ENCODE assay signal across 20 cellular contexts in the genomic region with DNA sequence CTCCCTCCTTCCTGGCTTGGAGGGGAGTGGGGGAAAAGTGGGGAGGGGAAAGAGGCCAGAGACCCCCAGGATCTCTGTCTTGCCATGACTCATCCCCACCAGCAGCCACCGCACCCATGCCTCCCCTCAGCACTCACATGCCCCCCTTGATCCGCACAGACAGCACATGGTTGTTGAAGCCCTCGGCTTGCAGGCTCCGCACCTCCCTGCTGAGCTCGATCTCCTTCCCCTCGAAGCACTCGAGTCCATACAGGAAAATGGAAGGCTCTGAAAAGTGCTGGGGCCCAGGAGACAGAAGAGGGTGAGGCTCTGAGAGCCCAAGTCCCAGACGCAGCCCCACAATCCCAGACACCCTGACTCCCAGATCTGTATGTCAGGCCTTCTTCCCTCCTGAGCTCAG. TPM values are rescaled to one million over a fixed set of nuclear protein-coding genes. Genes with fewer than 3 reads are reported as not detected.
DNase-seq lines count a peak whose midpoint lies in the region; ATAC-seq, FAIRE-seq and TF ChIP-seq lines count a peak whose summit lies in the region.
"Had no signal": no experiment of that assay in that cellular context is flagged by ENCODE, and none has a peak within 500 bp of the region (broad histone marks: within the 10 kb centered on the region; RNA-seq: fewer than 3 reads in every experiment).

No MANE protein-coding gene starts in this region.

- H3K4me2 ChIP-seq in Loucy (ENCODE audit: low read depth, low read length, poor library complexity, severe bottlenecking) = no peak overlapping the region
- no peak overlapping the region for H3K4me2 ChIP-seq in K562 (ENCODE audit: insufficient read depth, low read length)
- no peak overlapping the region for H3K4me2 ChIP-seq in neural progenitor cell
- no peak overlapping the region for H3K4me2 ChIP-seq in SK-N-SH
- H3K4me2 ChIP-seq: KMS-11 had no signal

- H3K9me3 ChIP-seq in Loucy (ENCODE audit: insufficient read depth, low read depth, low read length) (no peaks in the 10 kb centered on the region), K562 (replicated peaks; ENCODE audit: control insufficient read depth, insufficient read depth, low read depth, low read length) (no peaks in the 10 kb centered on the region), neural progenitor cell (ENCODE audit: low read depth) (no peaks in the 10 kb centered on the region), SK-N-SH (no peaks in the 10 kb centered on the region)

- H3K9me2 ChIP-seq in Loucy (replicated peaks; ENCODE audit: low read depth, low read length) (no peaks in the 10 kb centered on the region), SK-N-SH (no peaks in the 10 kb centered on the region)

- BruUV-seq in K562 (replicated peaks; lab: Mats Ljungman, UMichigan) = no TSS peak

- CTCF ChIA-PET in K562 (lab: Yijun Ruan, JAX; ENCODE audit: low intra/inter-chr PET ratio) = no interaction called here
- CTCF ChIA-PET in SK-N-SH (lab: Yijun Ruan, JAX) = interaction anchor here (1.4 to 4.2 kb wide), 3 partner anchors 8 to 53 kb away, joined by 4 to 38 read pairs (median 22); no protein-coding TSS in a partner anchor

- H3K36me3 ChIP-seq in Loucy (ENCODE audit: insufficient read depth, low read length) = no peaks in the 10 kb centered on the region
- peaks cover 8% of the 10 kb centered on the region; the same call in 2 of the 3 replicates for H3K36me3 ChIP-seq in K562 (ENCODE audit: control insufficient read depth, insufficient read depth, low read length)
- no peaks in the 10 kb centered on the region for H3K36me3 ChIP-seq in neural progenitor cell
- no peaks in the 10 kb centered on the region for H3K36me3 ChIP-seq in SK-N-SH (replicated peaks in 1 of 2; ENCODE audit: control insufficient read depth in 1 of 2, insufficient read depth in 2 of 2, low read length in 1 of 2)

- WGBS in K562 (ENCODE audit: insufficient coverage, low coverage, missing lambda C conversion rate) = 84% methylated on average over 8 of the region's 8 CpGs
- 83% methylated on average over 8 of the region's 8 CpGs for WGBS in SK-N-SH (ENCODE audit: low lambda C conversion rate)

- peak overlapping the region; percentile 63 for H3K27ac Mint-ChIP-seq in neural progenitor cell
- H3K27ac Mint-ChIP-seq: B cell; CD4-positive, CD25-positive, alpha-beta regulatory T cell had no signal

- no peaks in the 10 kb centered on the region for H3K79me2 ChIP-seq in Loucy (ENCODE audit: insufficient read depth, low read length)
- no peaks in the 10 kb centered on the region for H3K79me2 ChIP-seq in K562 (ENCODE audit: control insufficient read depth, insufficient read depth, low read length)
- no peaks in the 10 kb centered on the region for H3K79me2 ChIP-seq in neural progenitor cell (ENCODE audit: low read depth)
- H3K79me2 ChIP-seq in SK-N-SH (ENCODE audit: insufficient read depth) = no peaks in the 10 kb centered on the region

- intact Hi-C loops in K562 (cut with micrococcal nuclease) = loop anchor here (1.0 to 2.0 kb wide), 2 partner anchors 34 to 63 kb away; no protein-coding TSS in a partner anchor

- peak overlapping the region; percentile 28 for H3K9ac ChIP-seq in Loucy (ENCODE audit: low read depth, low read length, poor library complexity, severe bottlenecking)
- peak overlapping the region in 1 of 2 experiments; percentile 86; a peak in 2 of 4 replicates for H3K9ac ChIP-seq in K562 (ENCODE audit: insufficient read depth in 1 of 2, low read depth in 2 of 2, low read length in 2 of 2)
- no peak overlapping the region for H3K9ac ChIP-seq in neural progenitor cell
- no peak overlapping the region for H3K9ac ChIP-seq in SK-N-SH
- H3K9ac ChIP-seq: GM23248, KMS-11 had no signal

- H4K20me1 ChIP-seq in Loucy (ENCODE audit: insufficient read depth, low read length, poor library complexity, severe bottlenecking) = no peaks in the 10 kb centered on the region
- no peaks in the 10 kb centered on the region for H4K20me1 ChIP-seq in K562 (replicated peaks; ENCODE audit: control insufficient read depth, insufficient read depth, low read length)
- H4K20me1 ChIP-seq in neural progenitor cell (ENCODE audit: low read depth) = no peaks in the 10 kb centered on the region
- H4K20me1 ChIP-seq in SK-N-SH (ENCODE audit: insufficient read depth) = no peaks in the 10 kb centered on the region

- H3K4me3 Mint-ChIP-seq in neural progenitor cell = no peak overlapping the region
- H3K4me3 Mint-ChIP-seq: B cell; CD4-positive, CD25-positive, alpha-beta regulatory T cell had no signal

- peak; percentile 8; the same call in 1 of the 3 replicates for ATAC-seq in K562

- peaks cover 3% of the 10 kb centered on the region for H3K36me3 Mint-ChIP-seq in neural progenitor cell

- TF ChIP-seq EP300 in K562 (IDR thresholded peaks at IDR 0.05; ENCODE audit: low read length) (no peak), SK-N-SH (IDR thresholded peaks at IDR 0.05; ENCODE audit: borderline replicate concordance in 1 of 2, low read depth in 1 of 2, low read length in 1 of 2) (no peak)

- H3K4me1 Mint-ChIP-seq in neural progenitor cell = peaks cover 3% of the 10 kb centered on the region

- no peaks in the 10 kb centered on the region for H3K27me3 ChIP-seq in Loucy (ENCODE audit: insufficient read depth, low read length, poor library complexity, severe bottlenecking)
- H3K27me3 ChIP-seq in K562 (ENCODE audit: control insufficient read depth in 2 of 2, insufficient read depth in 2 of 2, low read length in 2 of 2) = no peaks in the 10 kb centered on the region
- no peaks in the 10 kb centered on the region for H3K27me3 ChIP-seq in neural progenitor cell
- H3K27me3 ChIP-seq in SK-N-SH (ENCODE audit: insufficient read depth) = no peaks in the 10 kb centered on the region

- H2AFZ ChIP-seq in Loucy (ENCODE audit: low read length) (no peak overlapping the region), K562 (ENCODE audit: low read depth, low read length) (no peak overlapping the region), neural progenitor cell (replicated peaks) (no peak overlapping the region), SK-N-SH (ENCODE audit: low read depth) (no peak overlapping the region)
- H2AFZ ChIP-seq: GM23248 had no signal

- no peak for TF ChIP-seq RAD21 in K562 (CRISPR knock-in tag; conservative IDR thresholded peaks at IDR 0.05 in 1 of 2, IDR thresholded peaks at IDR 0.05 in 1 of 2)
- TF ChIP-seq RAD21 in SK-N-SH (IDR thresholded peaks at IDR 0.05; ENCODE audit: low read length) = no peak

- peaks cover 2% of the 10 kb centered on the region for H3K27me3 Mint-ChIP-seq in neural progenitor cell (ENCODE audit: insufficient read depth, low read depth)
- H3K27me3 Mint-ChIP-seq: B cell; CD4-positive, CD25-positive, alpha-beta regulatory T cell had no signal

- no peak for TF ChIP-seq CTCF in Loucy (conservative IDR thresholded peaks at IDR 0.05; ENCODE audit: low read length)
- no peak for TF ChIP-seq CTCF in K562 (IDR thresholded peaks at IDR 0.05 in 2 of 3, conservative IDR thresholded peaks at IDR 0.05 in 1 of 3; ENCODE audit: insufficient read depth in 2 of 3, low read depth in 1 of 3, low read length in 3 of 3)
- no peak for TF ChIP-seq CTCF in neural progenitor cell (IDR thresholded peaks at IDR 0.05)
- no peak for TF ChIP-seq CTCF in SK-N-SH (IDR thresholded peaks at IDR 0.05)

- no peaks in the 10 kb centered on the region for H3K9me1 ChIP-seq in K562 (ENCODE audit: control insufficient read depth, insufficient read depth, low read length)

- H3K27ac ChIP-seq in K562 (ENCODE audit: extremely low read depth, low read depth, low read length) (no peak overlapping the region), neural progenitor cell (no peak overlapping the region), SK-N-SH (ENCODE audit: low read depth in 2 of 2, low read length in 1 of 2) (no peak overlapping the region)
- H3K27ac ChIP-seq: GM23248, KMS-11 had no signal

- POLR2A ChIA-PET in K562 (lab: Yijun Ruan, JAX) = interaction anchor here (0.6 to 2.5 kb wide), 4 partner anchors 18 to 78 kb away, joined by 3 to 10 read pairs (median 4); no protein-coding TSS in a partner anchor
- POLR2A ChIA-PET in SK-N-SH (lab: Yijun Ruan, JAX) = no interaction called here

- TF ChIP-seq POLR2A in K562 (conservative IDR thresholded peaks at IDR 0.05) = no peak

- peak in 2 of 3 experiments; percentile 16 to 50 for DNase-seq in NCI-H1417 (lab: John Stamatoyannopoulos, UW)
- no peak for DNase-seq in NCI-H1417 treated with DMSO at 0.1 percent for 48 hours (lab: John Stamatoyannopoulos, UW)
- DNase-seq in K562 (ENCODE audit: extremely low read depth in 1 of 4, low spot score in 3 of 4) = no peak
- no peak for DNase-seq in neural progenitor cell (ENCODE audit: low spot score)
- no peak for DNase-seq in SK-N-SH
- DNase-seq in NCI-H1930 (lab: John Stamatoyannopoulos, UW) = no peak
- no peak for DNase-seq in CD1c-positive myeloid dendritic cell (ENCODE audit: extremely low spot score)
- DNase-seq: 8988T; CD4-positive, CD25-positive, alpha-beta regulatory T cell; GM23248; NCI-H2029 treated with DMSO at 0.1 percent for 48 hours had no signal

- no peak for FAIRE-seq in K562 (lab: Jason Lieb, UNC)
- FAIRE-seq: GM12891, GM19239, HepG2 had no signal

- H3K4me3 ChIP-seq in Loucy (ENCODE audit: low read length, poor library complexity, severe bottlenecking) (no peak overlapping the region), K562 (no peak overlapping the region), neural progenitor cell (no peak overlapping the region), SK-N-SH (ENCODE audit: low read depth in 2 of 2, low read length in 1 of 2) (no peak overlapping the region)
- H3K4me3 ChIP-seq: GM23248 had no signal

- H3K4me1 ChIP-seq in Loucy (ENCODE audit: insufficient read depth, low read length, poor library complexity, severe bottlenecking) = no peaks in the 10 kb centered on the region
- peaks cover 2 to 13% of the 10 kb centered on the region in 2 experiments; a peak in 3 of 5 replicates for H3K4me1 ChIP-seq in K562 (replicated peaks in 1 of 2; ENCODE audit: control insufficient read depth in 2 of 2, insufficient read depth in 2 of 2, low read length in 2 of 2)
- no peaks in the 10 kb centered on the region for H3K4me1 ChIP-seq in neural progenitor cell
- no peaks in the 10 kb centered on the region for H3K4me1 ChIP-seq in SK-N-SH (ENCODE audit: control insufficient read depth in 1 of 2, insufficient read depth in 2 of 2, low read depth in 1 of 2, low read length in 1 of 2)

- no peaks in the 10 kb centered on the region for H3K9me3 Mint-ChIP-seq in neural progenitor cell
- H3K9me3 Mint-ChIP-seq: CD4-positive, CD25-positive, alpha-beta regulatory T cell had no signal

- H3F3A ChIP-seq in Loucy (ENCODE audit: low read depth) (no peaks in the 10 kb centered on the region), neural progenitor cell (ENCODE audit: low read depth) (no peaks in the 10 kb centered on the region), SK-N-SH (replicated peaks; ENCODE audit: insufficient read depth) (no peaks in the 10 kb centered on the region)

- in situ Hi-C loops in K562 (cut with MboI) = no loop called here

RNA-seq across cellular contexts. Expression of gene CD52, which starts 10.8 kb away (rescaled TPM):
- 26.7 and 65.5 TPM in 2 replicates for total RNA-seq in K562 (2011; cell fraction: chromatin; rRNA removed; ENCODE audit: low replicate concordance)
- total RNA-seq in K562 (2011; cell fraction: nucleolus; rRNA removed) = 72.0 and 78.5 TPM in 2 replicates
- 50.2 and 55.9 TPM in 2 replicates for total RNA-seq in K562 (2011; cell fraction: nucleoplasm; rRNA removed)
- 34.9 and 43.3 TPM in 2 replicates for total RNA-seq in K562 (2014; rRNA removed)
- total RNA-seq in K562 (2014; rRNA removed; fragmentation: Illumina TruSeq; extraction: Trizol) = 127 TPM in 2 replicates
- 182 and 185 TPM in 2 replicates for total RNA-seq in K562 (2015; rRNA removed; fragmentation: Illumina TruSeq; extraction: Trizol)
- total RNA-seq in K562 (2021) = 70.9 and 90.7 TPM in 2 replicates
- 312 and 418 TPM in 2 replicates for polyA plus RNA-seq in K562 (2011; rRNA removed)
- 457 and 520 TPM in 2 replicates for polyA plus RNA-seq in K562 (2011; cell fraction: cytosol; rRNA removed)
- 77.7 and 147 TPM in 2 replicates for polyA plus RNA-seq in K562 (2011; cell fraction: nucleus; rRNA removed)
- polyA plus RNA-seq in K562 (2012) = 170 and 195 TPM in 2 replicates
- 147 and 173 TPM in 2 replicates for polyA plus RNA-seq in K562 (2014; fragmentation: Illumina TruSeq; extraction: Trizol)
- 100 to 1,000 TPM; 355 to 488 TPM for polyA plus RNA-seq in K562 (2014; fragmentation: Nextera tagmentation; extraction: Ambion mirVana)
- polyA plus RNA-seq in K562 (2014; rRNA removed) = 152 and 198 TPM in 2 replicates
- polyA minus RNA-seq in K562 (2011; rRNA and poly(A)+ RNA removed) = 56.1 and 74.7 TPM in 2 replicates
- 28.1 and 33.6 TPM in 2 replicates for polyA minus RNA-seq in K562 (2011; cell fraction: cytosol; rRNA and poly(A)+ RNA removed)
- 6.9 and 14.1 TPM in 2 replicates for polyA minus RNA-seq in K562 (2011; cell fraction: nucleus; rRNA and poly(A)+ RNA removed)
- total RNA-seq in neural progenitor cell (ENCODE audit: low replicate concordance) = 2.5 and 7.3 TPM in 2 replicates
- polyA plus RNA-seq in SK-N-SH (2012; rRNA removed) = not detected in 2 replicates
- polyA plus RNA-seq in SK-N-SH (2012; cell fraction: cytosol; rRNA removed) = not detected in 2 replicates
- polyA plus RNA-seq in SK-N-SH (2012; cell fraction: nucleus; rRNA removed) = not detected in 2 replicates
- total RNA-seq: GM23248, HepG2, M059J, SK-MEL-5 had no signal
- polyA plus RNA-seq: AG04450, GM23248 had no signal

RNA-seq across cellular contexts. Expression of gene UBXN11, which starts 22.2 kb away (rescaled TPM):
- total RNA-seq in K562 (2011; cell fraction: chromatin; rRNA removed; ENCODE audit: low replicate concordance) = 26.5 and 67.3 TPM in 2 replicates
- total RNA-seq in K562 (2011; cell fraction: nucleolus; rRNA removed) = 42.6 and 44.4 TPM in 2 replicates
- 37.0 and 39.5 TPM in 2 replicates for total RNA-seq in K562 (2011; cell fraction: nucleoplasm; rRNA removed)
- total RNA-seq in K562 (2014; rRNA removed) (11.3 and 11.5 TPM in 2 replicates), K562 (2014; rRNA removed; fragmentation: Illumina TruSeq; extraction: Trizol) (2.6 and 4.0 TPM in 2 replicates), K562 (2015; rRNA removed; fragmentation: Illumina TruSeq; extraction: Trizol) (8.1 and 8.2 TPM in 2 replicates), K562 (2021) (20.2 and 24.9 TPM in 2 replicates), neural progenitor cell (ENCODE audit: low replicate concordance) (5.9 and 10.2 TPM in 2 replicates)
- polyA plus RNA-seq in K562 (2011; rRNA removed) (17.5 and 20.9 TPM in 2 replicates), K562 (2014; fragmentation: Illumina TruSeq; extraction: Trizol) (12.3 and 14.7 TPM in 2 replicates), K562 (2014; fragmentation: Nextera tagmentation; extraction: Ambion mirVana) (1 to 10 TPM in 1 of 2 experiments, under 1 TPM in 1; 0.48 to 2.1 TPM), K562 (2014; rRNA removed) (30.6 and 34.3 TPM in 2 replicates), SK-N-SH (2012; rRNA removed) (30.6 and 35.3 TPM in 2 replicates)
- 20.1 and 26.4 TPM in 2 replicates for polyA plus RNA-seq in K562 (2011; cell fraction: cytosol; rRNA removed)
- polyA plus RNA-seq in K562 (2011; cell fraction: nucleus; rRNA removed) = 134 and 188 TPM in 2 replicates
- 23.4 and 28.6 TPM in 2 replicates for polyA plus RNA-seq in K562 (2012)
- 9.3 and 10.4 TPM in 2 replicates for polyA minus RNA-seq in K562 (2011; rRNA and poly(A)+ RNA removed)
- 7.9 and 8.8 TPM in 2 replicates for polyA minus RNA-seq in K562 (2011; cell fraction: cytosol; rRNA and poly(A)+ RNA removed)
- 26.3 and 27.6 TPM in 2 replicates for polyA minus RNA-seq in K562 (2011; cell fraction: nucleus; rRNA and poly(A)+ RNA removed)
- 5.8 and 8.5 TPM in 2 replicates for polyA plus RNA-seq in SK-N-SH (2012; cell fraction: cytosol; rRNA removed)
- 201 and 211 TPM in 2 replicates for polyA plus RNA-seq in SK-N-SH (2012; cell fraction: nucleus; rRNA removed)

RNA-seq across cellular contexts. Expression of gene CRYBG2, which starts 25.3 kb away (rescaled TPM):
- total RNA-seq in K562 (2011; cell fraction: chromatin; rRNA removed; ENCODE audit: low replicate concordance) = 7.8 and 10.7 TPM in 2 replicates
- total RNA-seq in K562 (2011; cell fraction: nucleolus; rRNA removed) = 10.0 and 10.2 TPM in 2 replicates
- 5.7 and 6.5 TPM in 2 replicates for total RNA-seq in K562 (2011; cell fraction: nucleoplasm; rRNA removed)
- total RNA-seq in K562 (2014; rRNA removed) = 7.5 and 12.6 TPM in 2 replicates
- 1.3 and 2.1 TPM in 2 replicates for total RNA-seq in K562 (2014; rRNA removed; fragmentation: Illumina TruSeq; extraction: Trizol)
- 1.9 and 2.5 TPM in 2 replicates for total RNA-seq in K562 (2015; rRNA removed; fragmentation: Illumina TruSeq; extraction: Trizol)
- total RNA-seq in K562 (2021) = 8.5 and 8.8 TPM in 2 replicates
- polyA plus RNA-seq in K562 (2011; rRNA removed) = 3.3 and 3.8 TPM in 2 replicates
- polyA plus RNA-seq in K562 (2011; cell fraction: cytosol; rRNA removed) = 4.8 and 8.5 TPM in 2 replicates
- 6.5 and 9.6 TPM in 2 replicates for polyA plus RNA-seq in K562 (2011; cell fraction: nucleus; rRNA removed)
- polyA plus RNA-seq in K562 (2012) = 4.3 and 24.3 TPM in 2 replicates
- polyA plus RNA-seq in K562 (2014; fragmentation: Illumina TruSeq; extraction: Trizol) = 3.7 and 5.1 TPM in 2 replicates
- polyA plus RNA-seq in K562 (2014; fragmentation: Nextera tagmentation; extraction: Ambion mirVana) = 1 to 10 TPM in 1 of 2 experiments, under 1 TPM in 1; 0.39 to 2.4 TPM
- 3.1 and 8.1 TPM in 2 replicates for polyA plus RNA-seq in K562 (2014; rRNA removed)
- 1.6 and 1.9 TPM in 2 replicates for polyA minus RNA-seq in K562 (2011; rRNA and poly(A)+ RNA removed)
- 5.9 and 7.5 TPM in 2 replicates for polyA minus RNA-seq in K562 (2011; cell fraction: cytosol; rRNA and poly(A)+ RNA removed)
- 2.6 and 4.4 TPM in 2 replicates for polyA minus RNA-seq in K562 (2011; cell fraction: nucleus; rRNA and poly(A)+ RNA removed)
- 3.0 and 6.5 TPM in 2 replicates for total RNA-seq in neural progenitor cell (ENCODE audit: low replicate concordance)
- polyA plus RNA-seq in SK-N-SH (2012; rRNA removed) = 0.08 and 0.49 TPM in 2 replicates
- 0.04 and 0.13 TPM in 2 replicates for polyA plus RNA-seq in SK-N-SH (2012; cell fraction: cytosol; rRNA removed)
- polyA plus RNA-seq in SK-N-SH (2012; cell fraction: nucleus; rRNA removed) = 0.27 and 0.93 TPM in 2 replicates
- total RNA-seq: GM23248, SK-MEL-5 had no signal
- polyA plus RNA-seq: AG04450, GM23248 had no signal

RNA-seq across cellular contexts. Expression of gene ZNF683, which starts 44.0 kb away (rescaled TPM):
- total RNA-seq in K562 (2011; cell fraction: chromatin; rRNA removed; ENCODE audit: low replicate concordance) = not detected in 2 replicates
- not detected in 2 replicates for total RNA-seq in K562 (2011; cell fraction: nucleolus; rRNA removed)
- total RNA-seq in K562 (2011; cell fraction: nucleoplasm; rRNA removed) = not detected in 2 replicates
- not detected in 2 replicates for total RNA-seq in K562 (2014; rRNA removed)
- not detected in 2 replicates for total RNA-seq in K562 (2014; rRNA removed; fragmentation: Illumina TruSeq; extraction: Trizol)
- total RNA-seq in K562 (2015; rRNA removed; fragmentation: Illumina TruSeq; extraction: Trizol) = not detected in 2 replicates
- total RNA-seq in K562 (2021) = not detected in 2 replicates
- not detected in 2 replicates for polyA plus RNA-seq in K562 (2011; rRNA removed)
- polyA plus RNA-seq in K562 (2011; cell fraction: cytosol; rRNA removed) = not detected in 2 replicates
- not detected in 2 replicates for polyA plus RNA-seq in K562 (2011; cell fraction: nucleus; rRNA removed)
- not detected in 2 replicates for polyA plus RNA-seq in K562 (2012)
- not detected in 2 replicates for polyA plus RNA-seq in K562 (2014; fragmentation: Illumina TruSeq; extraction: Trizol)
- not detected for polyA plus RNA-seq in K562 (2014; fragmentation: Nextera tagmentation; extraction: Ambion mirVana)
- polyA plus RNA-seq in K562 (2014; rRNA removed) = not detected in 2 replicates
- polyA minus RNA-seq in K562 (2011; rRNA and poly(A)+ RNA removed) = not detected in 2 replicates
- polyA minus RNA-seq in K562 (2011; cell fraction: cytosol; rRNA and poly(A)+ RNA removed) = not detected in 2 replicates
- polyA minus RNA-seq in K562 (2011; cell fraction: nucleus; rRNA and poly(A)+ RNA removed) = not detected in 2 replicates
- total RNA-seq in neural progenitor cell (ENCODE audit: low replicate concordance) = not detected in 2 replicates
- not detected in 2 replicates for polyA plus RNA-seq in SK-N-SH (2012; rRNA removed)
- not detected in 2 replicates for polyA plus RNA-seq in SK-N-SH (2012; cell fraction: cytosol; rRNA removed)
- polyA plus RNA-seq in SK-N-SH (2012; cell fraction: nucleus; rRNA removed) = not detected in 2 replicates
- total RNA-seq: CD4-positive, CD25-positive, alpha-beta regulatory T cell; GM23248; HepG2; M059J; SK-MEL-5 had no signal
- polyA plus RNA-seq: AG04450, GM23248, HepG2 had no signal

RNA-seq across cellular contexts. Expression of gene SH3BGRL3, which starts 48.7 kb away (rescaled TPM):
- 38.1 and 86.2 TPM in 2 replicates for total RNA-seq in K562 (2011; cell fraction: chromatin; rRNA removed; ENCODE audit: low replicate concordance)
- 46.2 and 57.2 TPM in 2 replicates for total RNA-seq in K562 (2011; cell fraction: nucleolus; rRNA removed)
- 65.8 and 101 TPM in 2 replicates for total RNA-seq in K562 (2011; cell fraction: nucleoplasm; rRNA removed)
- 32.9 and 60.5 TPM in 2 replicates for total RNA-seq in K562 (2014; rRNA removed)
- total RNA-seq in K562 (2014; rRNA removed; fragmentation: Illumina TruSeq; extraction: Trizol) = 29.8 and 30.3 TPM in 2 replicates
- 54.2 and 55.0 TPM in 2 replicates for total RNA-seq in K562 (2015; rRNA removed; fragmentation: Illumina TruSeq; extraction: Trizol)
- 96.2 and 110 TPM in 2 replicates for total RNA-seq in K562 (2021)
- polyA plus RNA-seq in K562 (2011; rRNA removed) = 50.3 and 83.3 TPM in 2 replicates
- polyA plus RNA-seq in K562 (2011; cell fraction: cytosol; rRNA removed) = 116 and 139 TPM in 2 replicates
- polyA plus RNA-seq in K562 (2011; cell fraction: nucleus; rRNA removed) = 74.3 and 96.2 TPM in 2 replicates
- polyA plus RNA-seq in K562 (2012) = 175 and 179 TPM in 2 replicates
- polyA plus RNA-seq in K562 (2014; fragmentation: Illumina TruSeq; extraction: Trizol) = 140 and 152 TPM in 2 replicates
- 100 to 1,000 TPM; 106 to 137 TPM for polyA plus RNA-seq in K562 (2014; fragmentation: Nextera tagmentation; extraction: Ambion mirVana)
- polyA plus RNA-seq in K562 (2014; rRNA removed) = 31.1 and 33.8 TPM in 2 replicates
- 79.6 and 89.0 TPM in 2 replicates for polyA minus RNA-seq in K562 (2011; rRNA and poly(A)+ RNA removed)
- 86.5 and 93.9 TPM in 2 replicates for polyA minus RNA-seq in K562 (2011; cell fraction: cytosol; rRNA and poly(A)+ RNA removed)
- 34.3 and 44.0 TPM in 2 replicates for polyA minus RNA-seq in K562 (2011; cell fraction: nucleus; rRNA and poly(A)+ RNA removed)
- total RNA-seq in neural progenitor cell (ENCODE audit: low replicate concordance) = 15.6 and 41.9 TPM in 2 replicates
- polyA plus RNA-seq in SK-N-SH (2012; rRNA removed) = 131 and 202 TPM in 2 replicates
- 152 and 168 TPM in 2 replicates for polyA plus RNA-seq in SK-N-SH (2012; cell fraction: cytosol; rRNA removed)
- polyA plus RNA-seq in SK-N-SH (2012; cell fraction: nucleus; rRNA removed) = 42.7 and 49.7 TPM in 2 replicates

Comparison
In these comparisons a context has a peak if more than half of its experiments do, and no peak if none do; other contexts are left out.
1. DNase-seq: peak in NCI-H1417 (2 of 3); none in NCI-H1417 treated with DMSO at 0.1 percent for 48 hours (single experiment), K562 (0 of 4), neural progenitor cell (single experiment), SK-N-SH (single experiment), NCI-H1930 (0 of 2) and CD1c-positive myeloid dendritic cell (single experiment).